ENCODE assay signal across 31 cellular contexts in the genomic region with DNA sequence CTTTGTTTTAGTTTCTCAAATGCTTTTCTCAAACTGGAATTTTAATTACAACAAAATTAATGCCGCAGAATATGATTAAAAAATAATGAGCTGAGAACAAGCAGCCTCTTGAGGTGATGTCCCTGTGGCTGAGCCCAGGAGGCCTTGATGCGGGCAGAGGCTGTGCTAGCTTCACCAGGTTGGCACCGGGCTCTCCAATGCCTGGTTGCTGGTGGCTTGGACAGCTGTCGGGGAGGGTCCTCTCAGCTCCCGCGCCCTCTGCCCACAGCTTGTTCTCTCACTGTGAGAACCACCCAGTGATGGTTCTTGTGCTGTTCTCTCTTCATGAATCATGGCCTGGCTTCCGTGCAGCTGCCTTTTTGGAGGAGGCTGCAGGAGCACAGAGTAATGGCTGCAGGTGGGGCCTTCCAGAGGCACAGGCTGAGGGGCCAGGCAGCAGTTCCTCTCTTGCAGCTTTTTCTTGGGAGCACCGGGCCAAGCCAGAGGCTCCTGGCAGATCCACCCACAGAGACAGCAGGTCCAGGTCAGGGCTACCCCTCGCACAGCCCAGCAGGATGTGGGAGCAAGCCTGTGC.
"Had no signal": no experiment of that assay in that cellular context is flagged by ENCODE, and none has a peak within 500 bp of the region (broad histone marks: within the 10 kb centered on the region; RNA-seq: fewer than 3 reads in every experiment).

No MANE protein-coding gene starts in this region.

- H3K27ac Mint-ChIP-seq: activated CD8-positive, alpha-beta T cell treated with anti-CD3 and anti-CD28 coated beads, Interleukin-2, amount 10 ng/mL, durations not matched to agents 7 days and 5 days; activated naive CD4-positive, alpha-beta T cell treated with anti-CD3 and anti-CD28 coated beads, Interleukin-2, amount 10 ng/mL, durations not matched to agents 7 days and 5 days; activated naive CD8-positive, alpha-beta T cell; activated naive CD8-positive, alpha-beta T cell treated with anti-CD3 and anti-CD28 coated beads, Interleukin-2, amount 50 U/mL, for 24 hours had no signal

- H3K4me2 ChIP-seq: KMS-11 had no signal

- H3K36me3 Mint-ChIP-seq: activated naive CD4-positive, alpha-beta T cell treated with anti-CD3 and anti-CD28 coated beads, Interleukin-2, amount 10 ng/mL, durations not matched to agents 7 days and 5 days; activated naive CD8-positive, alpha-beta T cell had no signal

- H3K27me3 ChIP-seq: brain microvascular endothelial cell had no signal

- H3K4me1 Mint-ChIP-seq: activated naive CD4-positive, alpha-beta T cell treated with anti-CD3 and anti-CD28 coated beads, Interleukin-2, amount 10 ng/mL, durations not matched to agents 7 days and 5 days; activated naive CD8-positive, alpha-beta T cell treated with anti-CD3 and anti-CD28 coated beads, Interleukin-2, amount 50 U/mL, for 24 hours had no signal

- H3K27me3 Mint-ChIP-seq: activated naive CD4-positive, alpha-beta T cell treated with anti-CD3 and anti-CD28 coated beads, Interleukin-2, amount 10 ng/mL, durations not matched to agents 7 days and 5 days; activated naive CD8-positive, alpha-beta T cell; activated naive CD8-positive, alpha-beta T cell treated with anti-CD3 and anti-CD28 coated beads, Interleukin-2, amount 50 U/mL, for 24 hours had no signal

- DNase-seq: activated CD4-positive, alpha-beta T cell treated with anti-CD3 and anti-CD28 coated beads for 1 hour; activated CD4-positive, alpha-beta T cell treated with anti-CD3 and anti-CD28 coated beads for 48 hours; activated CD4-positive, alpha-beta T cell treated with anti-CD3 and anti-CD28 coated beads, Interleukin-2, amount 50 U/mL, for 4 hours; activated CD4-positive, CD25-positive, alpha-beta regulatory T cell; activated CD8-positive, alpha-beta memory T cell treated with anti-CD3 and anti-CD28 coated beads, Interleukin-2, amount 50 U/mL, for 4 hours; activated CD8-positive, alpha-beta T cell treated with anti-CD3 and anti-CD28 coated beads, Interleukin-2, amount 10 ng/mL, durations not matched to agents 7 days and 5 days; activated effector memory CD4-positive, alpha-beta T cell treated with Interleukin-2 at 50 U/mL for 16 hours; activated naive CD4-positive, alpha-beta T cell treated with anti-CD3 and anti-CD28 coated beads, Interleukin-2, amount 10 ng/mL, durations not matched to agents 7 days and 5 days; activated naive CD8-positive, alpha-beta T cell treated with anti-CD3 and anti-CD28 coated beads, Interleukin-2, amount 50 U/mL, for 24 hours; activated T-cell treated with anti-CD3 and anti-CD28 coated beads for 4 hours; activated T-cell treated with anti-CD3 and anti-CD28 coated beads, Interleukin-2, amount 50 U/mL, for 48 hours; anterior cingulate cortex; brain microvascular endothelial cell; central memory CD4-positive, alpha-beta T cell; NCI-H1105; NCI-H1417 treated with DMSO at 0.1 percent for 48 hours; NCI-H1694; NCI-H1930; NCI-H2081 treated with DMSO at 0.1 percent for 48 hours; NCI-H345; NCI-H526; NCI-H748 treated with DMSO at 0.1 percent for 48 hours; OCI-M1; Right ventricle myocardium superior; SW 1271; T-helper 1 cell; T-helper 2 cell; T-helper 9 cell; WERI-Rb-1 had no signal

- H3K9ac ChIP-seq: KMS-11 had no signal

- H3K4me3 Mint-ChIP-seq: activated CD8-positive, alpha-beta T cell treated with anti-CD3 and anti-CD28 coated beads, Interleukin-2, amount 10 ng/mL, durations not matched to agents 7 days and 5 days; activated naive CD4-positive, alpha-beta T cell treated with anti-CD3 and anti-CD28 coated beads, Interleukin-2, amount 10 ng/mL, durations not matched to agents 7 days and 5 days; activated naive CD8-positive, alpha-beta T cell; activated naive CD8-positive, alpha-beta T cell treated with anti-CD3 and anti-CD28 coated beads, Interleukin-2, amount 50 U/mL, for 24 hours had no signal

- H3K9me3 Mint-ChIP-seq: activated naive CD4-positive, alpha-beta T cell treated with anti-CD3 and anti-CD28 coated beads, Interleukin-2, amount 10 ng/mL, durations not matched to agents 7 days and 5 days; activated naive CD8-positive, alpha-beta T cell treated with anti-CD3 and anti-CD28 coated beads, Interleukin-2, amount 50 U/mL, for 24 hours had no signal

- H3K27ac ChIP-seq: brain microvascular endothelial cell, KMS-11, WERI-Rb-1 had no signal

- H3K36me3 ChIP-seq: brain microvascular endothelial cell, WERI-Rb-1 had no signal

- ATAC-seq: activated CD8-positive, alpha-beta T cell treated with anti-CD3 and anti-CD28 coated beads, Interleukin-2, amount 10 ng/mL, durations not matched to agents 7 days and 5 days had no signal
